ENCODE assay signal across 8 cellular contexts in the genomic region with DNA sequence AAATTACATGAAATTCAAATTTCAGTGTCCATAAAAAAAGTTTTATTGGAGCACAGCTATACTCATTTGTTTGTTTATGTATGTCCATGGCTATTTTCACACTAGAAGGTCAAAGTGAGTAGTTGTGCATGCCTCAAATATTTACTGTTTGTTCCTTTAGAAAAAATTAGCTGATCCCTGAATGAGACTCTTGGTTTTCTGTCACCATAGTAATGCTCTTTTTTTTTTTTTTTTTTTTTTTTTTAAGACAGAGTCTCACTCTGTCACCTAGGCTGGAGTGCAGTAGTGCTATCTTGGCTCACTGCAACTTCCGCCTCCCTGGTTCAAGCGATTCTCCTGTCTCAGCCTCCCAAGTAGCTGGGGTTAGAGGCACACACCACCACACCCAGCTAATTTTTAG. TPM values are rescaled to one million over a fixed set of nuclear protein-coding genes. Genes with fewer than 3 reads are reported as not detected.
DNase-seq lines count a peak whose midpoint lies in the region; ATAC-seq, FAIRE-seq and TF ChIP-seq lines count a peak whose summit lies in the region.
"Not testable (repeated sequence)": the region's sequence is repeated elsewhere in the genome, so short reads cannot be mapped to it uniquely, and the experiment has no call there.

No MANE protein-coding gene starts in this region.

- not testable (repeated sequence) for H3K9me1 ChIP-seq in keratinocyte (ENCODE audit: control insufficient read depth, extremely low read depth, insufficient read depth, low read length)

- dilution Hi-C loops in keratinocyte (cut with MboI; ENCODE audit: extremely low pct_ligation_motif_present, low sequenced_read_pairs): not testable (repeated sequence)

- not testable (repeated sequence) for H2AFZ ChIP-seq in GM23338
- peak overlapping the region; percentile 98 for H2AFZ ChIP-seq in keratinocyte (ENCODE audit: control insufficient read depth, low read length)

- ATAC-seq in GM23338: not testable (repeated sequence)

- DNase-seq in GM23338 (ENCODE audit: low spot score); MG63; activated naive CD4-positive, alpha-beta T cell treated with anti-CD3 and anti-CD28 coated beads for 36 hours; endodermal cell; keratinocyte (ENCODE audit: low read depth, low spot score); retinal pigment epithelial cell (ENCODE audit: low read depth): not testable (repeated sequence)

- peak overlapping the region; percentile 85 for H3K4me2 ChIP-seq in GM23338
- peak overlapping the region; percentile 92 for H3K4me2 ChIP-seq in keratinocyte (ENCODE audit: control insufficient read depth, extremely low read depth, insufficient read depth, low read depth, low read length)

- FAIRE-seq in keratinocyte (lab: Jason Lieb, UNC): not testable (repeated sequence)

- not testable (repeated sequence) for H3F3A ChIP-seq in GM23338 (replicated peaks; ENCODE audit: low read depth)

- CTCF ChIA-PET in activated naive CD4-positive, alpha-beta T cell treated with anti-CD3 and anti-CD28 coated beads for 36 hours (lab: Charles Lee): not testable (repeated sequence)

- H3K36me3 ChIP-seq in GM23338 (ENCODE audit: insufficient read depth): peaks cover 22% of the 10 kb centered on the region
- peaks cover 24% of the 10 kb centered on the region for H3K36me3 ChIP-seq in MG63
- H3K36me3 ChIP-seq in endodermal cell (ENCODE audit: control insufficient read depth, insufficient read depth, low read length): peaks cover 27% of the 10 kb centered on the region
- not testable (repeated sequence) for H3K36me3 ChIP-seq in keratinocyte (ENCODE audit: control insufficient read depth in 2 of 2, extremely low read depth in 1 of 2, insufficient read depth in 2 of 2, low read length in 2 of 2)

- peaks cover 11% of the 10 kb centered on the region; the same call in 2 of the 3 replicates for H3K4me1 Mint-ChIP-seq in GM23338
- peaks cover 39% of the 10 kb centered on the region for H3K4me1 Mint-ChIP-seq in T-helper 1 cell treated with Interleukin-12 subunit alpha and Interleukin-12 subunit beta and Interleukin-4 antibody, amounts not matched to agents 30 μg/mL and 1 μg/mL, for 36 hours (ENCODE audit: low read depth)
- H3K4me1 Mint-ChIP-seq in activated naive CD4-positive, alpha-beta T cell treated with anti-CD3 and anti-CD28 coated beads for 36 hours (ENCODE audit: low read depth): peaks cover 19% of the 10 kb centered on the region
- H3K4me1 Mint-ChIP-seq in endodermal cell: not testable (repeated sequence)

- not testable (repeated sequence) for H4K20me1 ChIP-seq in GM23338 (replicated peaks; ENCODE audit: insufficient read depth); keratinocyte (ENCODE audit: control insufficient read depth, extremely low read depth, insufficient read depth, low read length)

- H3K9me2 ChIP-seq in GM23338 (ENCODE audit: insufficient read depth): not testable (repeated sequence)

- TF ChIP-seq CTCF in C4-2B (conservative IDR thresholded peaks at IDR 0.05); GM23338 (conservative IDR thresholded peaks at IDR 0.05; ENCODE audit: low read depth in 2 of 2); endodermal cell (conservative IDR thresholded peaks at IDR 0.05); keratinocyte (optimal IDR thresholded peaks at IDR 0.05 in 1 of 3, IDR thresholded peaks at IDR 0.05 in 1 of 3, conservative IDR thresholded peaks at IDR 0.05 in 1 of 3; ENCODE audit: extremely low read depth in 1 of 3, insufficient read depth in 2 of 3, low read length in 3 of 3); retinal pigment epithelial cell (conservative IDR thresholded peaks at IDR 0.05; ENCODE audit: low read depth, low read length): not testable (repeated sequence)

- 79 to 84% methylated on average over 2 of the region's 2 CpGs for WGBS in endodermal cell (ENCODE audit: insufficient coverage in 1 of 2, insufficient read length in 1 of 2), 2 experiments

- H3K4me3 ChIP-seq in GM23338 (peak overlapping the region; percentile 95), MG63 (peak overlapping the region; percentile 94), endodermal cell (ENCODE audit: low read length) (peak overlapping the region; percentile 94), keratinocyte (ENCODE audit: control insufficient read depth in 2 of 3, extremely low read depth in 1 of 3, insufficient read depth in 2 of 3, low read depth in 1 of 3, low read length in 3 of 3) (peak overlapping the region; percentile 92 to 99 (median 94)), retinal pigment epithelial cell (ENCODE audit: low read length) (peak overlapping the region; percentile 90)

- H3K27me3 ChIP-seq in GM23338 (ENCODE audit: insufficient read depth); MG63; endodermal cell (ENCODE audit: control insufficient read depth, insufficient read depth, low read length, poor library complexity, severe bottlenecking); keratinocyte (ENCODE audit: control insufficient read depth, extremely low read depth, insufficient read depth, low read length): not testable (repeated sequence)

- H3K4me1 ChIP-seq in GM23338 (ENCODE audit: insufficient read depth); endodermal cell (ENCODE audit: control insufficient read depth, insufficient read depth, low read length): not testable (repeated sequence)
- peaks cover 18% of the 10 kb centered on the region for H3K4me1 ChIP-seq in keratinocyte (ENCODE audit: control insufficient read depth, extremely low read depth, insufficient read depth, low read length)

- peaks cover 62% of the 10 kb centered on the region for H3K79me2 ChIP-seq in GM23338 (replicated peaks; ENCODE audit: insufficient read depth)
- peaks cover 30% of the 10 kb centered on the region for H3K79me2 ChIP-seq in keratinocyte (ENCODE audit: control insufficient read depth, insufficient read depth, low read length)

- H3K9me3 ChIP-seq in MG63; endodermal cell (ENCODE audit: control insufficient read depth, low read length); keratinocyte (ENCODE audit: control insufficient read depth, low read depth, low read length): not testable (repeated sequence)

- H3K4me3 Mint-ChIP-seq in GM23338 (peak overlapping the region; percentile 95), endodermal cell (peak overlapping the region; percentile 78)
- H3K4me3 Mint-ChIP-seq in T-helper 1 cell treated with Interleukin-12 subunit alpha and Interleukin-12 subunit beta and Interleukin-4 antibody, amounts not matched to agents 30 μg/mL and 1 μg/mL, for 36 hours: peak overlapping the region; percentile 92
- peak overlapping the region; percentile 90 for H3K4me3 Mint-ChIP-seq in activated naive CD4-positive, alpha-beta T cell treated with anti-CD3 and anti-CD28 coated beads for 36 hours

- peaks cover 28% of the 10 kb centered on the region for H3K36me3 Mint-ChIP-seq in GM23338 (ENCODE audit: low read depth)
- H3K36me3 Mint-ChIP-seq in T-helper 1 cell treated with Interleukin-12 subunit alpha and Interleukin-12 subunit beta and Interleukin-4 antibody, amounts not matched to agents 30 μg/mL and 1 μg/mL, for 36 hours (ENCODE audit: low read depth): peaks cover 16% of the 10 kb centered on the region
- peaks cover 16% of the 10 kb centered on the region for H3K36me3 Mint-ChIP-seq in activated naive CD4-positive, alpha-beta T cell treated with anti-CD3 and anti-CD28 coated beads for 36 hours (ENCODE audit: low read depth)
- H3K36me3 Mint-ChIP-seq in endodermal cell (ENCODE audit: low read depth): peaks cover 22% of the 10 kb centered on the region

- intact Hi-C loops in activated naive CD4-positive, alpha-beta T cell treated with anti-CD3 and anti-CD28 coated beads for 36 hours (cut with micrococcal nuclease): loop anchor here (2.0 to 10.0 kb wide), 6 partner anchors 75 to 1979 kb away; a partner anchor contains a TSS

- not testable (repeated sequence) for H3K27me3 Mint-ChIP-seq in GM23338 (ENCODE audit: insufficient read depth, low read depth, poor library complexity); T-helper 1 cell treated with Interleukin-12 subunit alpha and Interleukin-12 subunit beta and Interleukin-4 antibody, amounts not matched to agents 30 μg/mL and 1 μg/mL, for 36 hours (ENCODE audit: low read depth); activated naive CD4-positive, alpha-beta T cell treated with anti-CD3 and anti-CD28 coated beads for 36 hours (ENCODE audit: low read depth); endodermal cell (ENCODE audit: insufficient read depth)

- H3K9me3 Mint-ChIP-seq in GM23338; T-helper 1 cell treated with Interleukin-12 subunit alpha and Interleukin-12 subunit beta and Interleukin-4 antibody, amounts not matched to agents 30 μg/mL and 1 μg/mL, for 36 hours; activated naive CD4-positive, alpha-beta T cell treated with anti-CD3 and anti-CD28 coated beads for 36 hours; endodermal cell: not testable (repeated sequence)

- not testable (repeated sequence) for H3K9ac ChIP-seq in endodermal cell (ENCODE audit: extremely low read depth, low read length, poor library complexity, severe bottlenecking)
- H3K9ac ChIP-seq in keratinocyte (ENCODE audit: control insufficient read depth, extremely low read depth, insufficient read depth, low read length): peak overlapping the region; percentile 98

- peak overlapping the region; percentile 97; the same call in 1 of the 2 replicates for H3K27ac Mint-ChIP-seq in GM23338
- H3K27ac Mint-ChIP-seq in T-helper 1 cell treated with Interleukin-12 subunit alpha and Interleukin-12 subunit beta and Interleukin-4 antibody, amounts not matched to agents 30 μg/mL and 1 μg/mL, for 36 hours: peak overlapping the region; percentile 92
- H3K27ac Mint-ChIP-seq in activated naive CD4-positive, alpha-beta T cell treated with anti-CD3 and anti-CD28 coated beads for 36 hours; endodermal cell: not testable (repeated sequence)

- peak overlapping the region; percentile 94 for H3K27ac ChIP-seq in C4-2B
- not testable (repeated sequence) for H3K27ac ChIP-seq in GM23338 (ENCODE audit: low read depth); endodermal cell (ENCODE audit: low read depth, low read length)
- H3K27ac ChIP-seq in keratinocyte (ENCODE audit: control insufficient read depth, insufficient read depth, low read length): peak overlapping the region; percentile 83

RNA-seq across cellular contexts. Expression of a gene that starts 1.3 kb away (rescaled TPM):
- 44.6 and 44.8 TPM in 2 replicates for total RNA-seq in GM23338 (2014; rRNA removed; shearing (Covaris generic))
- polyA plus RNA-seq in GM23338 (2016; fragmentation: Nextera tagmentation; extraction: Ambion mirVana): 31.7 and 37.3 TPM in 2 replicates
- 19.2 and 37.6 TPM in 2 replicates for total RNA-seq in MG63 (2014; rRNA removed; shearing (Covaris generic); ENCODE audit: low replicate concordance)
- total RNA-seq in activated naive CD4-positive, alpha-beta T cell treated with anti-CD3 and anti-CD28 coated beads for 36 hours: 10 to 100 TPM; 28.8 to 29.5 TPM
- 10 to 100 TPM; 28.3 to 30.0 TPM for total RNA-seq in endodermal cell
- polyA plus RNA-seq in endodermal cell (2013, experiment 1 of 2): 26.6 TPM
- 28.4 TPM for polyA plus RNA-seq in endodermal cell (2013, experiment 2 of 2)
- 3.7 to 9.1 TPM (median 4.8 TPM) in 3 replicates for polyA plus RNA-seq in keratinocyte
- polyA plus RNA-seq in keratinocyte (2011; ENCODE audit: low read depth): 0.99 TPM
- polyA plus RNA-seq in keratinocyte (2011; cell fraction: cytosol; rRNA removed): 3.3 and 5.1 TPM in 2 replicates
- polyA plus RNA-seq in keratinocyte (2011; cell fraction: nucleus; rRNA removed): 2.4 and 4.4 TPM in 2 replicates
- 1.3 and 5.9 TPM in 2 replicates for polyA plus RNA-seq in keratinocyte (2012; ENCODE audit: low replicate concordance)
- 0.82 to 7.4 TPM (median 3.5 TPM) in 3 replicates for polyA minus RNA-seq in keratinocyte
- polyA minus RNA-seq in keratinocyte (2011; cell fraction: cytosol; rRNA and poly(A)+ RNA removed): 1.3 TPM
- polyA minus RNA-seq in keratinocyte (2011; cell fraction: nucleus; rRNA and poly(A)+ RNA removed): 2.3 and 6.7 TPM in 2 replicates

RNA-seq across cellular contexts. Expression of a gene that starts 1.4 kb away (rescaled TPM):
- 79.4 and 105 TPM in 2 replicates for total RNA-seq in GM23338 (2014; rRNA removed; shearing (Covaris generic))
- polyA plus RNA-seq in GM23338 (2016; fragmentation: Nextera tagmentation; extraction: Ambion mirVana) (63.3 and 68.7 TPM in 2 replicates), keratinocyte (45.0 to 89.8 TPM (median 63.1 TPM) in 3 replicates)
- total RNA-seq in MG63 (2014; rRNA removed; shearing (Covaris generic); ENCODE audit: low replicate concordance): 77.9 and 187 TPM in 2 replicates
- 10 to 100 TPM; 85.3 to 88.0 TPM for total RNA-seq in activated naive CD4-positive, alpha-beta T cell treated with anti-CD3 and anti-CD28 coated beads for 36 hours
- total RNA-seq in endodermal cell: 10 to 100 TPM; 59.4 to 74.7 TPM
- polyA plus RNA-seq in endodermal cell (2013, experiment 1 of 2): 59.1 TPM
- 57.5 TPM for polyA plus RNA-seq in endodermal cell (2013, experiment 2 of 2)
- 65.9 TPM for polyA plus RNA-seq in keratinocyte (2011; ENCODE audit: low read depth)
- 38.7 and 70.2 TPM in 2 replicates for polyA plus RNA-seq in keratinocyte (2011; cell fraction: cytosol; rRNA removed)
- polyA plus RNA-seq in keratinocyte (2011; cell fraction: nucleus; rRNA removed): 38.9 and 56.6 TPM in 2 replicates
- 31.1 and 40.6 TPM in 2 replicates for polyA plus RNA-seq in keratinocyte (2012; ENCODE audit: low replicate concordance)
- polyA minus RNA-seq in keratinocyte: 5.7 to 49.8 TPM (median 24.8 TPM) in 3 replicates
- 13.0 TPM for polyA minus RNA-seq in keratinocyte (2011; cell fraction: cytosol; rRNA and poly(A)+ RNA removed)
- polyA minus RNA-seq in keratinocyte (2011; cell fraction: nucleus; rRNA and poly(A)+ RNA removed): 7.7 and 13.4 TPM in 2 replicates

RNA-seq across cellular contexts. Expression of a gene that starts 59.5 kb away (rescaled TPM):
- total RNA-seq in GM23338 (2014; rRNA removed; shearing (Covaris generic)): 6.6 and 7.5 TPM in 2 replicates
- polyA plus RNA-seq in GM23338 (2016; fragmentation: Nextera tagmentation; extraction: Ambion mirVana) (18.4 and 24.6 TPM in 2 replicates), keratinocyte (43.1 to 91.0 TPM (median 89.7 TPM) in 3 replicates)
- 42.6 and 46.2 TPM in 2 replicates for total RNA-seq in MG63 (2014; rRNA removed; shearing (Covaris generic); ENCODE audit: low replicate concordance)
- 10 to 100 TPM; 22.1 to 25.6 TPM for total RNA-seq in activated naive CD4-positive, alpha-beta T cell treated with anti-CD3 and anti-CD28 coated beads for 36 hours
- 10 to 100 TPM; 18.4 to 18.8 TPM for total RNA-seq in endodermal cell
- 20.1 TPM for polyA plus RNA-seq in endodermal cell (2013, experiment 1 of 2)
- 26.2 TPM for polyA plus RNA-seq in endodermal cell (2013, experiment 2 of 2)
- 27.3 TPM for polyA plus RNA-seq in keratinocyte (2011; ENCODE audit: low read depth)
- 60.2 and 115 TPM in 2 replicates for polyA plus RNA-seq in keratinocyte (2011; cell fraction: cytosol; rRNA removed)
- polyA plus RNA-seq in keratinocyte (2011; cell fraction: nucleus; rRNA removed): 34.5 and 37.2 TPM in 2 replicates
- 34.4 and 39.5 TPM in 2 replicates for polyA plus RNA-seq in keratinocyte (2012; ENCODE audit: low replicate concordance)
- 19.4 to 39.9 TPM (median 33.6 TPM) in 3 replicates for polyA minus RNA-seq in keratinocyte
- 29.4 TPM for polyA minus RNA-seq in keratinocyte (2011; cell fraction: cytosol; rRNA and poly(A)+ RNA removed)
- polyA minus RNA-seq in keratinocyte (2011; cell fraction: nucleus; rRNA and poly(A)+ RNA removed): 12.1 and 24.6 TPM in 2 replicates
